25 cellular contexts compared by ENCODE assay signal in genomic region chr6:134744301-134744700, GRCh38.
"Had no signal": no experiment of that assay in that cellular context is flagged by ENCODE, and none has a peak within 500 bp of the region (broad histone marks: within the 10 kb centered on the region; RNA-seq: fewer than 3 reads in every experiment).

No MANE protein-coding gene starts in this region.

- H3K9me3 ChIP-seq: gastrocnemius medialis, right atrium auricular region, stomach, tibial nerve had no signal

- H3K4me1 ChIP-seq: tibial nerve had no signal

- DNase-seq: activated CD4-positive, alpha-beta T cell treated with anti-CD3 and anti-CD28 coated beads for 4 hours; activated CD4-positive, alpha-beta T cell treated with anti-CD3 and anti-CD28 coated beads, Interleukin-2, amount 50 U/mL, for 4 hours; activated CD4-positive, CD25-positive, alpha-beta regulatory T cell; activated naive CD4-positive, alpha-beta T cell; activated T-cell treated with anti-CD3 and anti-CD28 coated beads for 4 hours; activated T-cell treated with anti-CD3 and anti-CD28 coated beads, Interleukin-2, amount 50 U/mL, for 72 hours; anterior cingulate cortex; cerebellar nuclear complex; cortex of kidney; effector memory CD8-positive, alpha-beta T cell; gastrocnemius medialis; glutamatergic neuron; left cardiac atrium; left ventricle myocardium superior; stimulated activated CD4-positive, alpha-beta T cell treated with anti-CD3 and anti-CD28 coated beads, Interleukin-15, amount 100 ng/mL, for 24 hours; stimulated activated CD4-positive, alpha-beta T cell treated with anti-CD3 and anti-CD28 coated beads, Interleukin-2, amount 100 ng/mL, for 24 hours; stimulated activated naive B cell treated with anti-CD40 and anti-IgM and Interleukin-4, amounts not matched to agents 10 μg/mL and 1 μg/mL and 100 μg/mL, for 72 hours; stomach had no signal

- FAIRE-seq: islet of Langerhans had no signal

- H3K27ac ChIP-seq: cardiac muscle cell, gastrocnemius medialis, right atrium auricular region, stomach, tibial nerve had no signal

- ATAC-seq: activated naive CD4-positive, alpha-beta T cell treated with anti-CD3 and anti-CD28 coated beads, Interleukin-2, amount 50 U/mL, for 72 hours; activated T-cell treated with anti-CD3 and anti-CD28 coated beads, Interleukin-2, amount 50 U/mL, for 72 hours; effector memory CD8-positive, alpha-beta T cell; esophagus mucosa; gastrocnemius medialis; left cardiac atrium; left ventricle myocardium superior; natural killer cell treated with Interleukin-12 subunit alpha and Interleukin-12 subunit beta and Interleukin-15 and Interleukin-18, amount 100 ng/mL, for 72 hours; stimulated activated naive B cell treated with anti-CD40 and anti-IgM and Interleukin-4, amounts not matched to agents 10 μg/mL and 1 μg/mL and 100 μg/mL, for 72 hours had no signal

- H3K27me3 ChIP-seq: cardiac muscle cell, gastrocnemius medialis, right atrium auricular region, stomach, tibial nerve had no signal

- H3K36me3 ChIP-seq: cardiac muscle cell, gastrocnemius medialis, right atrium auricular region, stomach, tibial nerve had no signal

- H3K4me3 ChIP-seq: cardiac muscle cell, gastrocnemius medialis, right atrium auricular region, stomach, tibial nerve had no signal
